ENCODE assay signal across 34 cellular contexts in genomic region chr16:7532534-7532933, GRCh38.
"Had no signal": no experiment of that assay in that cellular context is flagged by ENCODE, and none has a peak within 500 bp of the region (broad histone marks: within the 10 kb centered on the region; RNA-seq: fewer than 3 reads in every experiment).

No MANE protein-coding gene starts in this region.

- H3K9me3 ChIP-seq: MG63 had no signal

- H3K27ac ChIP-seq: KMS-11 had no signal

- DNase-seq: Karpas-422, Kasumi-1, MG63, MM.1S, MV-4-11, NCI-H1048, NCI-H1092, NCI-H1092 treated with DMSO at 0.1 percent for 48 hours, NCI-H1105, NCI-H1105 treated with DMSO at 0.1 percent for 48 hours, NCI-H1417, NCI-H1417 treated with DMSO at 0.1 percent for 48 hours, NCI-H1436, NCI-H1436 treated with DMSO at 0.1 percent for 48 hours, NCI-H146, NCI-H1694, NCI-H1694 treated with DMSO at 0.1 percent for 48 hours, NCI-H187, NCI-H187 treated with DMSO at 0.1 percent for 48 hours, NCI-H1930, NCI-H2029, NCI-H2029 treated with DMSO at 0.1 percent for 48 hours, NCI-H2081 treated with DMSO at 0.1 percent for 48 hours, NCI-H2107, NCI-H2171, NCI-H2171 treated with DMSO at 0.1 percent for 48 hours, NCI-H2227 treated with DMSO at 0.1 percent for 48 hours, NCI-H226, NCI-H345, NCI-H446, NCI-H446 treated with DMSO at 0.1 percent for 48 hours, NCI-H510A, NCI-H510A treated with DMSO at 0.1 percent for 48 hours had no signal

- H3K27me3 ChIP-seq: MG63 had no signal

- H3K4me3 ChIP-seq: MG63 had no signal

- H3K36me3 ChIP-seq: MG63 had no signal

- H3K4me2 ChIP-seq: KMS-11 had no signal

- H3K9ac ChIP-seq: KMS-11 had no signal
